In genomic region chr17:59702304-59702703, GRCh38 we compare ENCODE assay signal across 1 cellular context.
TF ChIP-seq lines count a peak whose summit lies in the region.

No MANE protein-coding gene starts in this region.

TF ChIP-seq in HepG2, 621 proteins besides CTCF, POLR2A, EP300 and RAD21:
- TF ChIP-seq SNAI1 (CRISPR knock-in tag; IDR thresholded peaks at IDR 0.05; ENCODE audit: borderline replicate concordance) (no peak), RBM22 (optimal IDR thresholded peaks at IDR 0.05; ENCODE audit: low read length) (peak; percentile 52), TBP (CRISPR knock-in tag; IDR thresholded peaks at IDR 0.05) (no peak), ZNF235 (CRISPR knock-in tag; IDR thresholded peaks at IDR 0.05; ENCODE audit: borderline replicate concordance) (no peak)
- TF ChIP-seq, protein P1, sequence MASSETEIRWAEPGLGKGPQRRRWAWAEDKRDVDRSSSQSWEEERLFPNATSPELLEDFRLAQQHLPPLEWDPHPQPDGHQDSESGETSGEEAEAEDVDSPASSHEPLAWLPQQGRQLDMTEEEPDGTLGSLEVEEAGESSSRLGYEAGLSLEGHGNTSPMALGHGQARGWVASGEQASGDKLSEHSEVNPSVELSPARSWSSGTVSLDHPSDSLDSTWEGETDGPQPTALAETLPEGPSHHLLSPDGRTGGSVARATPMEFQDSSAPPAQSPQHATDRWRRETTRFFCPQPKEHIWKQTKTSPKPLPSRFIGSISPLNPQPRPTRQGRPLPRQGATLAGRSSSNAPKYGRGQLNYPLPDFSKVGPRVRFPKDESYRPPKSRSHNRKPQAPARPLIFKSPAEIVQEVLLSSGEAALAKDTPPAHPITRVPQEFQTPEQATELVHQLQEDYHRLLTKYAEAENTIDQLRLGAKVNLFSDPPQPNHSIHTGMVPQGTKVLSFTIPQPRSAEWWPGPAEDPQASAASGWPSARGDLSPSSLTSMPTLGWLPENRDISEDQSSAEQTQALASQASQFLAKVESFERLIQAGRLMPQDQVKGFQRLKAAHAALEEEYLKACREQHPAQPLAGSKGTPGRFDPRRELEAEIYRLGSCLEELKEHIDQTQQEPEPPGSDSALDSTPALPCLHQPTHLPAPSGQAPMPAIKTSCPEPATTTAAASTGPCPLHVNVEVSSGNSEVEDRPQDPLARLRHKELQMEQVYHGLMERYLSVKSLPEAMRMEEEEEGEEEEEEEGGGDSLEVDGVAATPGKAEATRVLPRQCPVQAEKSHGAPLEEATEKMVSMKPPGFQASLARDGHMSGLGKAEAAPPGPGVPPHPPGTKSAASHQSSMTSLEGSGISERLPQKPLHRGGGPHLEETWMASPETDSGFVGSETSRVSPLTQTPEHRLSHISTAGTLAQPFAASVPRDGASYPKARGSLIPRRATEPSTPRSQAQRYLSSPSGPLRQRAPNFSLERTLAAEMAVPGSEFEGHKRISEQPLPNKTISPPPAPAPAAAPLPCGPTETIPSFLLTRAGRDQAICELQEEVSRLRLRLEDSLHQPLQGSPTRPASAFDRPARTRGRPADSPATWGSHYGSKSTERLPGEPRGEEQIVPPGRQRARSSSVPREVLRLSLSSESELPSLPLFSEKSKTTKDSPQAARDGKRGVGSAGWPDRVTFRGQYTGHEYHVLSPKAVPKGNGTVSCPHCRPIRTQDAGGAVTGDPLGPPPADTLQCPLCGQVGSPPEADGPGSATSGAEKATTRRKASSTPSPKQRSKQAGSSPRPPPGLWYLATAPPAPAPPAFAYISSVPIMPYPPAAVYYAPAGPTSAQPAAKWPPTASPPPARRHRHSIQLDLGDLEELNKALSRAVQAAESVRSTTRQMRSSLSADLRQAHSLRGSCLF (CRISPR knock-in tag; IDR thresholded peaks at IDR 0.05; ENCODE audit: borderline replicate concordance): no peak
